In the genomic region with DNA sequence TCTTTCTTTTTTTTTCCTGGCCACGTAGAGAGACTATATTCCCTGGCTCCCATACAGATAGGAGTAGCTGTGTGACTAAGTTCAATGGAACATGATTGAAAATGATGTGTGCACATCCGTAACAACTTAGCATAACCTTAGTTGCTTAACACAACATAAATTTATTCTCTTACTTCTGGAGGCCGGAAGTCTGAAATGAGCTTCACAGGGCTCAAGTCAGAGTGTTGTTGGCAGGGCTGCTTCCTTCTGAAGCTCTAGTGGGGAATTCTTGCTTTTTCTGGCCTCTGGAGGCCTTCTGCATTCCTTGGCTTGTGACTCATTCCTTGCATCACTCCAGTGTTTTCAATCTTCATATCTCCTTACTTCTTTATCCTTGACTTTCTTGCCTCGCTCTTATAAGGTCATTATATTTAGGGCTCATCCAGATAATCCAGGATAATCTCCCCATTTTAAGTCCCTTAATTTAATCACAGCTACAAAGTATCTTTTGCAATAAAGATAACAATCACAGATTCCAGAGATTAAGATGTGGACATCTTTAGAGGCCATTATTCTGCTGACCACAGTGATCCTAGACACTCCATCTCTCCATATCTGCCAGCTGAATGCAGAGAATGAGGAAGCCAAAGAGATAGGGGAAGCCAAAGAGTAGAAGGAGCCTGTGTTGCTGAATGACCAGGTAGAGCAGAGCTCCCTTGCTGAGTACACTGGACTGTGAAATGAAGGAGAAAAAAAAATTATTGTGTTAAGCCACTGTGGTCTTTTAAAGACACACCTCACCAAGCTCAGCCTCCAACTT, we compare ENCODE assay signal across 12 cellular contexts. TPM values are rescaled to one million over a fixed set of nuclear protein-coding genes. Genes with fewer than 3 reads are reported as not detected.
DNase-seq lines count a peak whose midpoint lies in the region; ATAC-seq and TF ChIP-seq lines count a peak whose summit lies in the region.
"Had no signal": no experiment of that assay in that cellular context is flagged by ENCODE, and none has a peak within 500 bp of the region (broad histone marks: within the 10 kb centered on the region; RNA-seq: fewer than 3 reads in every experiment).

No MANE protein-coding gene starts in this region.

- H3K9me2 ChIP-seq in hepatocyte (replicated peaks; ENCODE audit: insufficient read depth): no peaks in the 10 kb centered on the region

- peak overlapping the region; percentile 86 for H3K27ac ChIP-seq in hepatocyte
- peak overlapping the region in 1 of 2 donors; percentile 67 for H3K27ac ChIP-seq in aorta (ENCODE audit: low read depth in 1 of 2, low read length in 2 of 2)
- H3K27ac ChIP-seq: colonic mucosa, lower lobe of right lung had no signal

- 64% methylated on average over 4 of the region's 4 CpGs for WGBS in hepatocyte (ENCODE audit: low lambda C conversion rate, missing lambda C conversion rate)
- WGBS in aorta, 2 donors: 10 to 16% methylated on average over 4 of the region's 4 CpGs

- H3K36me3 ChIP-seq in hepatocyte (replicated peaks; ENCODE audit: insufficient read depth, low read depth): no peaks in the 10 kb centered on the region
- H3K36me3 ChIP-seq in aorta (ENCODE audit: control insufficient read depth in 1 of 2, insufficient read depth in 2 of 2, low read length in 1 of 2): no peaks in the 10 kb centered on the region
- no peaks in the 10 kb centered on the region for H3K36me3 ChIP-seq in H7 (replicated peaks; ENCODE audit: control insufficient read depth, insufficient read depth, low read length)
- H3K36me3 ChIP-seq: colonic mucosa, lower lobe of right lung had no signal

- intact Hi-C loops in Right ventricle myocardium superior (cut with DNase I) (no loop called here), cardiac septum (cut with DNase I) (no loop called here), aorta (cut with DNase I) (no loop called here)

- H3K9me3 ChIP-seq in hepatocyte (ENCODE audit: low read depth) (no peaks in the 10 kb centered on the region), aorta (ENCODE audit: control insufficient read depth, low read length) (no peaks in the 10 kb centered on the region)
- H3K9me3 ChIP-seq: colonic mucosa, lower lobe of right lung had no signal

- DNase-seq in Right ventricle myocardium superior: no peak
- DNase-seq in cardiac septum (ENCODE audit: low spot score): no peak
- DNase-seq in amniotic epithelial cell (ENCODE audit: low read depth): peak; percentile 100
- DNase-seq in hepatocyte (ENCODE audit: low spot score): peak; percentile 68
- peak in 1 of 2 donors; percentile 71 for DNase-seq in aorta
- DNase-seq in H7: no peak
- DNase-seq in mucosa of gallbladder (ENCODE audit: low spot score): no peak
- DNase-seq: activated CD8-positive, alpha-beta T cell treated with anti-CD3 and anti-CD28 coated beads for 36 hours; colonic mucosa; Karpas-422; lower lobe of right lung had no signal

- H4K20me1 ChIP-seq in hepatocyte (ENCODE audit: insufficient read depth, poor library complexity, severe bottlenecking): no peaks in the 10 kb centered on the region

- no peaks in the 10 kb centered on the region for H3K79me2 ChIP-seq in hepatocyte

- H3K4me3 ChIP-seq in hepatocyte: no peak overlapping the region
- no peak overlapping the region for H3K4me3 ChIP-seq in aorta (ENCODE audit: low read length in 2 of 2)
- no peak overlapping the region for H3K4me3 ChIP-seq in H7 (ENCODE audit: insufficient read depth, low read depth, low read length)
- H3K4me3 ChIP-seq: colonic mucosa, lower lobe of right lung had no signal

- ATAC-seq in Right ventricle myocardium superior (ENCODE audit: poor library complexity) (peak; percentile 46), aorta (ENCODE audit: low FRiP score) (peak; percentile 78), HG02885 (IDR thresholded peaks at IDR 0.05; ENCODE audit: poor library complexity, unreplicated experiment) (no peak)
- ATAC-seq: activated CD8-positive, alpha-beta T cell treated with anti-CD3 and anti-CD28 coated beads for 36 hours had no signal

- no peak overlapping the region for H3K4me2 ChIP-seq in hepatocyte

- no peak for TF ChIP-seq CTCF in hepatocyte (IDR thresholded peaks at IDR 0.05; ENCODE audit: poor library complexity)

- no peak overlapping the region for H2AFZ ChIP-seq in hepatocyte

- H3K4me1 ChIP-seq in hepatocyte (ENCODE audit: insufficient read depth) (no peaks in the 10 kb centered on the region), aorta (ENCODE audit: control insufficient read depth in 1 of 2, insufficient read depth in 2 of 2, low read length in 2 of 2) (no peaks in the 10 kb centered on the region)
- H3K4me1 ChIP-seq: colonic mucosa, lower lobe of right lung had no signal

- no peaks in the 10 kb centered on the region for H3K27me3 ChIP-seq in hepatocyte
- H3K27me3 ChIP-seq in aorta (ENCODE audit: control insufficient read depth in 1 of 2, insufficient read depth in 2 of 2, low read length in 1 of 2): no peaks in the 10 kb centered on the region
- H3K27me3 ChIP-seq in H7 (ENCODE audit: control insufficient read depth, insufficient read depth, low read length): no peaks in the 10 kb centered on the region
- H3K27me3 ChIP-seq: colonic mucosa had no signal

RNA-seq across cellular contexts. Expression of a gene that starts 21.0 kb away (rescaled TPM):
- total RNA-seq in Right ventricle myocardium superior: 66.9 TPM
- total RNA-seq in cardiac septum: 59.5 TPM
- 154 and 207 TPM in 2 replicates for total RNA-seq in hepatocyte
- 59.9 and 69.1 TPM in 2 replicates for polyA plus RNA-seq in hepatocyte
- total RNA-seq in aorta: 100 to 1,000 TPM in 1 of 2 donors, 10 to 100 TPM in 1; 67.9 to 102 TPM
- 10 to 100 TPM; 40.9 to 80.1 TPM for polyA plus RNA-seq in aorta
- 75.2 and 94.9 TPM in 2 replicates for total RNA-seq in H7 (2014; rRNA removed; shearing (Covaris generic))
- total RNA-seq in mucosa of gallbladder: 66.7 TPM

Comparison
In these comparisons a context has a peak if more than half of its experiments do, and no peak if none do; other contexts are left out.
1. DNase-seq: peak in amniotic epithelial cell (single experiment) and hepatocyte (single experiment); none in Right ventricle myocardium superior (single experiment), cardiac septum (single experiment), H7 (single experiment) and mucosa of gallbladder (single experiment).